ENCODE assay signal across 1 cellular context in genomic region chr5:165407352-165407751, GRCh38.
TF ChIP-seq lines count a peak whose summit lies in the region.

No MANE protein-coding gene starts in this region.

TF ChIP-seq in HepG2, 621 proteins besides CTCF, POLR2A, EP300 and RAD21:
- no peak for TF ChIP-seq NFAT5 (CRISPR knock-in tag; IDR thresholded peaks at IDR 0.05)
- TF ChIP-seq ZNF577 (CRISPR knock-in tag; IDR thresholded peaks at IDR 0.05; ENCODE audit: borderline replicate concordance, low read depth): no peak
- peak; percentile 51 to 68; a peak in 3 of 4 replicates for TF ChIP-seq MAFK (conservative IDR thresholded peaks at IDR 0.05 in 1 of 2, IDR thresholded peaks at IDR 0.05 in 1 of 2; ENCODE audit: low read length in 2 of 2)
- no peak for TF ChIP-seq KAT2B (IDR thresholded peaks at IDR 0.05; ENCODE audit: borderline replicate concordance, low read depth, low read length)
- no peak for TF ChIP-seq ZNF547 (CRISPR knock-in tag; IDR thresholded peaks at IDR 0.05)
- no peak for TF ChIP-seq EZH2 (conservative IDR thresholded peaks at IDR 0.05; ENCODE audit: low read depth, low read length)
- no peak for TF ChIP-seq KAT8 (CRISPR knock-in tag; IDR thresholded peaks at IDR 0.05)
- peak; percentile 55 for TF ChIP-seq MAFF (IDR thresholded peaks at IDR 0.05; ENCODE audit: low read depth, low read length)
- no peak for TF ChIP-seq SMYD3 (CRISPR knock-in tag; IDR thresholded peaks at IDR 0.05)
- TF ChIP-seq, protein P1, sequence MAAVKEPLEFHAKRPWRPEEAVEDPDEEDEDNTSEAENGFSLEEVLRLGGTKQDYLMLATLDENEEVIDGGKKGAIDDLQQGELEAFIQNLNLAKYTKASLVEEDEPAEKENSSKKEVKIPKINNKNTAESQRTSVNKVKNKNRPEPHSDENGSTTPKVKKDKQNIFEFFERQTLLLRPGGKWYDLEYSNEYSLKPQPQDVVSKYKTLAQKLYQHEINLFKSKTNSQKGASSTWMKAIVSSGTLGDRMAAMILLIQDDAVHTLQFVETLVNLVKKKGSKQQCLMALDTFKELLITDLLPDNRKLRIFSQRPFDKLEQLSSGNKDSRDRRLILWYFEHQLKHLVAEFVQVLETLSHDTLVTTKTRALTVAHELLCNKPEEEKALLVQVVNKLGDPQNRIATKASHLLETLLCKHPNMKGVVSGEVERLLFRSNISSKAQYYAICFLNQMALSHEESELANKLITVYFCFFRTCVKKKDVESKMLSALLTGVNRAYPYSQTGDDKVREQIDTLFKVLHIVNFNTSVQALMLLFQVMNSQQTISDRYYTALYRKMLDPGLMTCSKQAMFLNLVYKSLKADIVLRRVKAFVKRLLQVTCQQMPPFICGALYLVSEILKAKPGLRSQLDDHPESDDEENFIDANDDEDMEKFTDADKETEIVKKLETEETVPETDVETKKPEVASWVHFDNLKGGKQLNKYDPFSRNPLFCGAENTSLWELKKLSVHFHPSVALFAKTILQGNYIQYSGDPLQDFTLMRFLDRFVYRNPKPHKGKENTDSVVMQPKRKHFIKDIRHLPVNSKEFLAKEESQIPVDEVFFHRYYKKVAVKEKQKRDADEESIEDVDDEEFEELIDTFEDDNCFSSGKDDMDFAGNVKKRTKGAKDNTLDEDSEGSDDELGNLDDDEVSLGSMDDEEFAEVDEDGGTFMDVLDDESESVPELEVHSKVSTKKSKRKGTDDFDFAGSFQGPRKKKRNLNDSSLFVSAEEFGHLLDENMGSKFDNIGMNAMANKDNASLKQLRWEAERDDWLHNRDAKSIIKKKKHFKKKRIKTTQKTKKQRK (IDR thresholded peaks at IDR 0.05; ENCODE audit: low read length): no peak
- no peak for TF ChIP-seq ZNF260 (CRISPR knock-in tag; IDR thresholded peaks at IDR 0.05; ENCODE audit: borderline replicate concordance, low read depth)
- no peak for TF ChIP-seq ZNF333 (CRISPR knock-in tag; IDR thresholded peaks at IDR 0.05; ENCODE audit: borderline replicate concordance)
